8 cellular contexts compared by ENCODE assay signal in genomic region chr2:20190862-20191713, GRCh38. TPM values are rescaled to one million over a fixed set of nuclear protein-coding genes. Genes with fewer than 3 reads are reported as not detected.
DNase-seq lines count a peak whose midpoint lies in the region; ATAC-seq and TF ChIP-seq lines count a peak whose summit lies in the region.

No MANE protein-coding gene starts in this region.

- DNase-seq in SIG-M5 treated with dmso at 0.1 percent for 504 hours (lab: John Stamatoyannopoulos, UW; ENCODE audit: unreplicated experiment) (peak; percentile 25), SIG-M5 (lab: John Stamatoyannopoulos, UW) (no peak), OCI-M1 (lab: John Stamatoyannopoulos, UW) (peak; percentile 16), transverse colon (peak; percentile 73), NCI-H774 (lab: John Stamatoyannopoulos, UW) (no peak), cerebellar cortex (ENCODE audit: low spot score) (no peak)

- intact Hi-C loops in transverse colon (cut with DNase I; ENCODE audit: low total_unique reads) = loop anchor here (5.0 kb wide), 1 partner anchor 1306 kb away; no protein-coding TSS in a partner anchor

- peaks cover 7 to 29% (median 20%) of the 10 kb centered on the region in 4 donors for H3K4me1 ChIP-seq in transverse colon

- in situ Hi-C loops in transverse colon (cut with MboI; ENCODE audit: low pct_ligation_motif_present in 1 of 4, low pct_unique_long_range_greater_than_20kb in 1 of 4, low sequenced_read_pairs in 3 of 4) = no loop called here

- no peaks in the 10 kb centered on the region for H3K36me3 ChIP-seq in transverse colon

- TF ChIP-seq CTCF in transverse colon (IDR thresholded peaks at IDR 0.05) = peak in 2 of 5 experiments; percentile 50 to 62

- no peaks in the 10 kb centered on the region for H3K9me3 ChIP-seq in transverse colon

- TF ChIP-seq POLR2A in transverse colon (IDR thresholded peaks at IDR 0.05) = no peak

- H3K4me3 ChIP-seq in transverse colon = no peak overlapping the region

- WGBS in transverse colon (ENCODE audit: low coverage in 1 of 2), 2 donors = 50 to 83% methylated on average over 1 to 19 of the region's 19 CpGs

- no peak for TF ChIP-seq EP300 in transverse colon (IDR thresholded peaks at IDR 0.05; ENCODE audit: low read depth)

- peak overlapping the region in 1 of 4 donors; percentile 48 for H3K27ac ChIP-seq in transverse colon

- ATAC-seq in esophagus mucosa (peak; percentile 4), GM18870 (IDR thresholded peaks at IDR 0.05; ENCODE audit: unreplicated experiment) (no peak)

- H3K27me3 ChIP-seq in transverse colon = no peaks in the 10 kb centered on the region

RNA-seq across cellular contexts. Expression of gene SDC1, which starts 33.8 kb away (rescaled TPM):
- total RNA-seq in esophagus mucosa (477 TPM), transverse colon (100 to 1,000 TPM; 103 to 192 (median 127) TPM)

Comparison
In these comparisons a context has a peak if more than half of its experiments do, and no peak if none do; other contexts are left out.
1. DNase-seq: peak in SIG-M5 treated with dmso at 0.1 percent for 504 hours (single experiment), OCI-M1 (single experiment) and transverse colon (single experiment); none in SIG-M5 (single experiment), NCI-H774 (single experiment) and cerebellar cortex (single experiment).